ENCODE assay signal across 21 cellular contexts in the genomic region with DNA sequence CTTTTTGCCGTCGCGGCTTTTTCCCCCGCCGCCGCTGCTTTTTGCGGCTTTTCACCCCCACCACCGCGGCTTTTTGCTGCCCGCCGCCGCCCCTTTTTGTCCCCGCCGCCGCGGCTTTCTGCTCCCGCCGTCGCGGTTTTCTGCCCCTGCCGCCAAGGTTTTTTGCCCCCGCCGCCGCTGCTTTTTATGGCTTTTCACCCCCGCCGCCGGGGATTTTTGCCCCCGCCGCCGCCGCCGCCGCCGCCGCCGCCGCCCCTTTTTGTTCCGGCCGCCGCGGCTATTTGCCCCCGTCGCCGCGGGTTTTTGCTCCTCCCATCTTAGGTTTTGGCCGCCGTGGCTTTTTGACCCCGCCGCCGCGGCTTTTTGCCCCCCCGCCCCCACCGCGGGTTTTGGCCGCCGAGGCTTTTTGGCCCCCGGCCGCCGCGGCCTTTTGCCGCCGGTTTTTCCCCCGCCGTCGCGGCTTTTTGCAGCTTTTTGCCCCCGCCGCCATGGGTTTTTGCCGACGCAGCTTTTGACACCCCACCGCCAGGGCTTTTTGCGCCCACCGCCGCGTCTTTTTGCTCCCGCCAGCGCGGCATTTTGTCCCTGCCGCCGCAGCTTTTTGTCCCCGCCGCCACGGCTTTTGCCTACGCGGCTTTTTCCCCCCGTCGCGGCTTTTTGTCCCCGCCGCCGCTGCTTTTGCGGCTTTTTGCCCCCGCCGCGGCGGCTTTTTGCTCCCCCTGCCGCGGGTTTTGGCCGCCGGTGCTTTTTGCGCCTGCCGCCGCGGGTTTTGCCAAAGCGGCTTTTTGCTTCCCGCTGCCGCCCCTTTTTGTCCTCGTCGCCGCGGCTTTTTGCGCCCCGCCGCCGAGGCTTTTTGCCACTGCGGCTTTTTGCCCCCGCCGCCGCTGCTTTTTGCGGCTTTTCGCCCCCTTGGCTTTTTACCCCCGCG.
"Had no signal": no experiment of that assay in that cellular context is flagged by ENCODE, and none has a peak within 500 bp of the region (broad histone marks: within the 10 kb centered on the region; RNA-seq: fewer than 3 reads in every experiment).

No MANE protein-coding gene starts in this region.

- H3K4me3 ChIP-seq: esophagus muscularis mucosa, heart right ventricle, ovary, psoas muscle, transverse colon had no signal

- H3K27me3 ChIP-seq: foreskin keratinocyte, ovary had no signal

- H3K9me3 ChIP-seq: psoas muscle had no signal

- H3K4me1 ChIP-seq: esophagus muscularis mucosa, foreskin keratinocyte, heart right ventricle, psoas muscle, transverse colon had no signal

- H3K27ac ChIP-seq: esophagus muscularis mucosa, foreskin keratinocyte, heart right ventricle, ovary, psoas muscle, transverse colon had no signal

- DNase-seq: activated CD4-positive, alpha-beta T cell treated with anti-CD3 and anti-CD28 coated beads for 36 hours; activated CD4-positive, CD25-positive, alpha-beta regulatory T cell; activated CD8-positive, alpha-beta memory T cell treated with anti-CD3 and anti-CD28 coated beads, Interleukin-2, amount 10 ng/mL, durations not matched to agents 7 days and 5 days; activated CD8-positive, alpha-beta T cell treated with anti-CD3 and anti-CD28 coated beads, Interleukin-2, amount 10 ng/mL, durations not matched to agents 7 days and 5 days; activated naive CD8-positive, alpha-beta T cell treated with anti-CD3 and anti-CD28 coated beads, Interleukin-2, amount 50 U/mL, for 24 hours; activated T-cell treated with anti-CD3 and anti-CD28 coated beads, Interleukin-2, amount 50 U/mL, for 48 hours; dermis blood vessel endothelial cell; effector CD4-positive, alpha-beta T cell; foreskin keratinocyte; heart right ventricle; left cardiac atrium; left ventricle myocardium superior; mammary epithelial cell; naive B cell; psoas muscle; stimulated activated CD4-positive, alpha-beta T cell treated with anti-CD3 and anti-CD28 coated beads, Interleukin-15, amount 100 ng/mL, for 24 hours; stimulated activated CD4-positive, alpha-beta T cell treated with anti-CD3 and anti-CD28 coated beads, Interleukin-2, amount 100 ng/mL, for 24 hours; stimulated activated naive CD4-positive, alpha-beta T cell treated with Interleukin-2 at 50 U/mL for 16 hours; transverse colon had no signal

- H3K36me3 ChIP-seq: esophagus muscularis mucosa, heart right ventricle, ovary, transverse colon had no signal

- ATAC-seq: activated CD4-positive, alpha-beta T cell treated with anti-CD3 and anti-CD28 coated beads for 36 hours; activated CD8-positive, alpha-beta memory T cell treated with anti-CD3 and anti-CD28 coated beads, Interleukin-2, amount 10 ng/mL, durations not matched to agents 7 days and 5 days; activated CD8-positive, alpha-beta T cell treated with anti-CD3 and anti-CD28 coated beads, Interleukin-2, amount 10 ng/mL, durations not matched to agents 7 days and 5 days; activated naive CD8-positive, alpha-beta T cell treated with anti-CD3 and anti-CD28 coated beads, Interleukin-2, amount 50 U/mL, for 24 hours; foreskin keratinocyte; heart right ventricle; left cardiac atrium; left ventricle myocardium superior; psoas muscle had no signal
